1 cellular context compared by ENCODE assay signal in the genomic region with DNA sequence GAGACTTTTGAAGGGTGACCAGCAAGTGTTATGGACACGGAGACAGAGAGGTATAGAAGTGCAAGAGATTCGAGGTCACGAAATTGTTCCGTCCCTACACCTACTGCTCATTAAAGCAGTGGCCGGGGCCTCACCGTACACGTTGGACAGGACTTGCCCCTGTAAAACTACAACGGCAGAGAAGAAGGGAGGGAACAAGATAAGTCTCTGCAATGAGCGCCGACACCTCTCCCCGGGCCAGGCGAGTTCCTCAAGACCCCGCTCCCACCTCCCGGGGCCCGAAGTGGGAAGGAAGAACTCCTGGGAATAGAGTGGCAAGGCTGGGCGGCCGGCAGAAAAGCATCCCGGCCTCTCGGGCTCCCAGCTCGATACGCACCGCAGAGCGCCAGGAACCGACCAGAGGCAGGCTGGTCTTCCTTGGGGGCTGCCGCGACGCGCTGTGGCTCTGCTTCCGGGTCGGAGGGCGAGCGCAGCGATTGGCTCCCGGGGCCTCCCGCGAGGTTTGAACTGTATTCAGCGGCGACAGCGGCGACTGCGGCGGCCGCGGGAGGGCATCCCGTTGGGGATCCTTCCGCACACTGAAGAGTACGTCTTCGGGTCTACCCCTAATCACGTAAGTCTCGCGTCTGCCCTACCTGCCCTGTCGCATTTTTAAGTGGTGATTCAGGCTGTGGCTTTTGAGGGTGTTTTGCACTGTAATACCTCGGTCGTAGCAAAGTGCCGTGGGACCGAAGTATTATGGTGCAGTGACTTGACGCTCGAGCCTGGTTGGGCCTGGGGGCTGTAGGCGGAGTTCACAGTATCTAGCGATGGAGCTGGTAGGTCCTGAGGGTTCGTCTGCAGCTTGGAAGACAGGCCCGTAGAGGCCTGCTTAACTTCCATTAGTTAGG.
TF ChIP-seq lines count a peak whose summit lies in the region.

Gene NUP37 (minus strand): TSS at position 441 of the 890 bp plus-strand sequence. CDS start 1,596 bp downstream, outside the sequence.
Gene PARPBP (plus strand): TSS at position 510 of the 890 bp plus-strand sequence. CDS start 3,706 bp downstream, outside the sequence.

TF ChIP-seq in GM12878, 131 proteins besides CTCF, POLR2A, EP300 and RAD21 (continued from another document):
- TF ChIP-seq ZNF687 (IDR thresholded peaks at IDR 0.05) (peak; percentile 94), STAT3 (IDR thresholded peaks at IDR 0.05; ENCODE audit: low read depth, low read length) (no peak), SMARCA5 (IDR thresholded peaks at IDR 0.05) (no peak; the same call in 1 of the 2 replicates), SUPT20H (IDR thresholded peaks at IDR 0.05; ENCODE audit: borderline replicate concordance, control insufficient read depth, low read depth, low read length) (no peak), IRF4 (IDR thresholded peaks at IDR 0.05; ENCODE audit: low read depth, low read length) (no peak), FOS (IDR thresholded peaks at IDR 0.05; ENCODE audit: borderline replicate concordance, extremely low read depth, insufficient read length) (no peak), CEBPB (IDR thresholded peaks at IDR 0.05; ENCODE audit: borderline replicate concordance in 1 of 2, low read depth in 2 of 2, low read length in 2 of 2) (no peak), BACH1 (IDR thresholded peaks at IDR 0.05; ENCODE audit: borderline replicate concordance) (peak; percentile 58; the same call in 1 of the 2 replicates), ESRRA (IDR thresholded peaks at IDR 0.05; ENCODE audit: low read length) (no peak), POU2F2 (IDR thresholded peaks at IDR 0.05; ENCODE audit: borderline replicate concordance, low read depth, low read length) (peak; percentile 83; the same call in 2 of the 3 replicates), ZNF217 (IDR thresholded peaks at IDR 0.05) (no peak), EED (IDR thresholded peaks at IDR 0.05; ENCODE audit: low read depth) (peak; percentile 72; the same call in 1 of the 2 replicates), ZNF592 (IDR thresholded peaks at IDR 0.05) (no peak), GABPA (IDR thresholded peaks at IDR 0.05; ENCODE audit: low read depth) (peak; percentile 92), ZNF207 (IDR thresholded peaks at IDR 0.05; ENCODE audit: borderline replicate concordance) (peak; percentile 25; the same call in 1 of the 2 replicates), FOXM1 (IDR thresholded peaks at IDR 0.05; ENCODE audit: low read depth, low read length) (peak; percentile 91), WRNIP1 (IDR thresholded peaks at IDR 0.05; ENCODE audit: borderline replicate concordance, low read depth, low read length) (no peak), IRF5 (IDR thresholded peaks at IDR 0.05; ENCODE audit: borderline replicate concordance) (no peak), PML (IDR thresholded peaks at IDR 0.05; ENCODE audit: low read length) (peak; percentile 67; the same call in 1 of the 2 replicates), HSF1 (IDR thresholded peaks at IDR 0.05; ENCODE audit: low read depth, low read length) (no peak), SIX5 (IDR thresholded peaks at IDR 0.05; ENCODE audit: low read depth, low read length, severe bottlenecking) (peak; percentile 36), ZZZ3 (IDR thresholded peaks at IDR 0.05; ENCODE audit: control insufficient read depth, insufficient read length, low read depth) (no peak), TAF1 (IDR thresholded peaks at IDR 0.05; ENCODE audit: borderline replicate concordance, low read depth, low read length) (peak; percentile 92), MEF2A (IDR thresholded peaks at IDR 0.05; ENCODE audit: insufficient read depth, low read depth, low read length) (no peak), SUZ12 (IDR thresholded peaks at IDR 0.05; ENCODE audit: unreplicated experiment) (no peak)
- TF ChIP-seq, protein P1, sequence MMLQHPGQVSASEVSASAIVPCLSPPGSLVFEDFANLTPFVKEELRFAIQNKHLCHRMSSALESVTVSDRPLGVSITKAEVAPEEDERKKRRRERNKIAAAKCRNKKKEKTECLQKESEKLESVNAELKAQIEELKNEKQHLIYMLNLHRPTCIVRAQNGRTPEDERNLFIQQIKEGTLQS (IDR thresholded peaks at IDR 0.05; ENCODE audit: borderline replicate concordance, extremely low read depth, low read depth, low read length) = no peak
- TF ChIP-seq, protein P2, sequence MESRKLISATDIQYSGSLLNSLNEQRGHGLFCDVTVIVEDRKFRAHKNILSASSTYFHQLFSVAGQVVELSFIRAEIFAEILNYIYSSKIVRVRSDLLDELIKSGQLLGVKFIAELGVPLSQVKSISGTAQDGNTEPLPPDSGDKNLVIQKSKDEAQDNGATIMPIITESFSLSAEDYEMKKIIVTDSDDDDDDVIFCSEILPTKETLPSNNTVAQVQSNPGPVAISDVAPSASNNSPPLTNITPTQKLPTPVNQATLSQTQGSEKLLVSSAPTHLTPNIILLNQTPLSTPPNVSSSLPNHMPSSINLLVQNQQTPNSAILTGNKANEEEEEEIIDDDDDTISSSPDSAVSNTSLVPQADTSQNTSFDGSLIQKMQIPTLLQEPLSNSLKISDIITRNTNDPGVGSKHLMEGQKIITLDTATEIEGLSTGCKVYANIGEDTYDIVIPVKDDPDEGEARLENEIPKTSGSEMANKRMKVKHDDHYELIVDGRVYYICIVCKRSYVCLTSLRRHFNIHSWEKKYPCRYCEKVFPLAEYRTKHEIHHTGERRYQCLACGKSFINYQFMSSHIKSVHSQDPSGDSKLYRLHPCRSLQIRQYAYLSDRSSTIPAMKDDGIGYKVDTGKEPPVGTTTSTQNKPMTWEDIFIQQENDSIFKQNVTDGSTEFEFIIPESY (IDR thresholded peaks at IDR 0.05) = no peak
- TF ChIP-seq, protein P3, sequence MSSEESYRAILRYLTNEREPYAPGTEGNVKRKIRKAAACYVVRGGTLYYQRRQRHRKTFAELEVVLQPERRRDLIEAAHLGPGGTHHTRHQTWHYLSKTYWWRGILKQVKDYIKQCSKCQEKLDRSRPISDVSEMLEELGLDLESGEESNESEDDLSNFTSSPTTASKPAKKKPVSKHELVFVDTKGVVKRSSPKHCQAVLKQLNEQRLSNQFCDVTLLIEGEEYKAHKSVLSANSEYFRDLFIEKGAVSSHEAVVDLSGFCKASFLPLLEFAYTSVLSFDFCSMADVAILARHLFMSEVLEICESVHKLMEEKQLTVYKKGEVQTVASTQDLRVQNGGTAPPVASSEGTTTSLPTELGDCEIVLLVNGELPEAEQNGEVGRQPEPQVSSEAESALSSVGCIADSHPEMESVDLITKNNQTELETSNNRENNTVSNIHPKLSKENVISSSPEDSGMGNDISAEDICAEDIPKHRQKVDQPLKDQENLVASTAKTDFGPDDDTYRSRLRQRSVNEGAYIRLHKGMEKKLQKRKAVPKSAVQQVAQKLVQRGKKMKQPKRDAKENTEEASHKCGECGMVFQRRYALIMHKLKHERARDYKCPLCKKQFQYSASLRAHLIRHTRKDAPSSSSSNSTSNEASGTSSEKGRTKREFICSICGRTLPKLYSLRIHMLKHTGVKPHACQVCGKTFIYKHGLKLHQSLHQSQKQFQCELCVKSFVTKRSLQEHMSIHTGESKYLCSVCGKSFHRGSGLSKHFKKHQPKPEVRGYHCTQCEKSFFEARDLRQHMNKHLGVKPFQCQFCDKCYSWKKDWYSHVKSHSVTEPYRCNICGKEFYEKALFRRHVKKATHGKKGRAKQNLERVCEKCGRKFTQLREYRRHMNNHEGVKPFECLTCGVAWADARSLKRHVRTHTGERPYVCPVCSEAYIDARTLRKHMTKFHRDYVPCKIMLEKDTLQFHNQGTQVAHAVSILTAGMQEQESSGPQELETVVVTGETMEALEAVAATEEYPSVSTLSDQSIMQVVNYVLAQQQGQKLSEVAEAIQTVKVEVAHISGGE (CRISPR knock-in tag; IDR thresholded peaks at IDR 0.05) = peak; percentile 57
- TF ChIP-seq, protein P4, sequence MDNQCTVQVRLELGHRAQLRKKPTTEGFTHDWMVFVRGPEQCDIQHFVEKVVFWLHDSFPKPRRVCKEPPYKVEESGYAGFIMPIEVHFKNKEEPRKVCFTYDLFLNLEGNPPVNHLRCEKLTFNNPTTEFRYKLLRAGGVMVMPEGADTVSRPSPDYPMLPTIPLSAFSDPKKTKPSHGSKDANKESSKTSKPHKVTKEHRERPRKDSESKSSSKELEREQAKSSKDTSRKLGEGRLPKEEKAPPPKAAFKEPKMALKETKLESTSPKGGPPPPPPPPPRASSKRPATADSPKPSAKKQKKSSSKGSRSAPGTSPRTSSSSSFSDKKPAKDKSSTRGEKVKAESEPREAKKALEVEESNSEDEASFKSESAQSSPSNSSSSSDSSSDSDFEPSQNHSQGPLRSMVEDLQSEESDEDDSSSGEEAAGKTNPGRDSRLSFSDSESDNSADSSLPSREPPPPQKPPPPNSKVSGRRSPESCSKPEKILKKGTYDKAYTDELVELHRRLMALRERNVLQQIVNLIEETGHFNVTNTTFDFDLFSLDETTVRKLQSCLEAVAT (IDR thresholded peaks at IDR 0.05) = no peak
